In the genomic region with DNA sequence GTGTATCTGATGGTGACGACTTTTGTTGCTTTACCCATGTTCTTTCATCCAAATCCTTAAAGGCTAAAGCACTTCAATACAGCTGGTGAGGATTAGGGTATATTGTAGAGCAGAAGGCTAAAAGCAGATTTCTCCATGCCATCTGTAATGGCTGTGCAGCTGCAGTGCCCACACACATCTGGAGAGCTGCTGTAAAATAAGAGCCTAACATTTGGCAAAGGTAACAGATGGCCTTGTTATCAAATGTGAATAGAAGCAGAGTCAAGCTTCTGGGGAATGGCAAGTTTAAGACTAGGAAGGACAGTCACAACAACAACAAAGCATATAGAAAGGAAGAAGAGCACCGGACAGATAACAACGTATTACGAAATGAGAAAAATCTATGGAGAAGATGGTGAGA, we compare ENCODE assay signal across 18 cellular contexts.
A peak's percentile ranks its signal among the peaks of the same experiment; 100 is the strongest.
DNase-seq lines count a peak whose midpoint lies in the region; ATAC-seq and TF ChIP-seq lines count a peak whose summit lies in the region.
"Had no signal": no experiment of that assay in that cellular context is flagged by ENCODE, and none has a peak within 500 bp of the region (broad histone marks: within the 10 kb centered on the region; RNA-seq: fewer than 3 reads in every experiment).

No MANE protein-coding gene starts in this region.

- H3K9me3 ChIP-seq in BE2C (no peaks in the 10 kb centered on the region), SU-DHL-6 (ENCODE audit: insufficient read depth, low read length) (no peaks in the 10 kb centered on the region), right lobe of liver (no peaks in the 10 kb centered on the region)
- H3K9me3 ChIP-seq: BLaER1 treated with 17β-estradiol and CSF1 and Interleukin-3, amounts not matched to agents 10 nM and 100 nM; HAP-1 had no signal

- no peaks in the 10 kb centered on the region for H3K36me3 Mint-ChIP-seq in MCF 10A (ENCODE audit: insufficient read depth, unreplicated experiment)
- H3K36me3 Mint-ChIP-seq: CD4-positive, CD25-positive, alpha-beta regulatory T cell; IgD-negative memory B cell had no signal

- CTCF ChIA-PET in MCF 10A (lab: Yijun Ruan, JAX), result interaction anchor here (0.6 kb wide), 1 partner anchor 12 kb away, joined by 3 read pairs; no protein-coding TSS in a partner anchor

- no peaks in the 10 kb centered on the region for H3K27me3 Mint-ChIP-seq in MCF 10A (ENCODE audit: insufficient read depth, unreplicated experiment)
- H3K27me3 Mint-ChIP-seq: IgD-negative memory B cell had no signal

- no peak overlapping the region for H3K27ac Mint-ChIP-seq in MCF 10A (ENCODE audit: low read depth, unreplicated experiment)
- H3K27ac Mint-ChIP-seq: CD4-positive, CD25-positive, alpha-beta regulatory T cell; HFFc6; IgD-negative memory B cell had no signal

- POLR2A ChIA-PET in MCF 10A (lab: Yijun Ruan, JAX), result interaction anchor here (0.6 to 1.7 kb wide), 2 partner anchors 14 to 32 kb away, joined by 3 read pairs; no protein-coding TSS in a partner anchor

- H3K4me2 ChIP-seq in SU-DHL-6 (ENCODE audit: low read depth, low read length, poor library complexity, severe bottlenecking), result no peak overlapping the region
- H3K4me2 ChIP-seq: BLaER1 treated with 17β-estradiol and CSF1 and Interleukin-3, amounts not matched to agents 10 nM and 100 nM had no signal

- peaks cover 7% of the 10 kb centered on the region; the same call in 1 of the 2 replicates for H3K4me1 ChIP-seq in BE2C
- H3K4me1 ChIP-seq in right lobe of liver, result no peaks in the 10 kb centered on the region
- H3K4me1 ChIP-seq: BLaER1 treated with 17β-estradiol and CSF1 and Interleukin-3, amounts not matched to agents 10 nM and 100 nM; HAP-1 had no signal

- peak overlapping the region; percentile 37 for H2AFZ ChIP-seq in SU-DHL-6 (ENCODE audit: low read depth, low read length, severe bottlenecking)

- TF ChIP-seq CTCF in BE2C (IDR thresholded peaks at IDR 0.05; ENCODE audit: low read depth, low read length), result no peak
- no peak for TF ChIP-seq CTCF in HFF-Myc (IDR thresholded peaks at IDR 0.05; ENCODE audit: low read depth, low read length, missing control alignments)
- TF ChIP-seq CTCF in SU-DHL-6 (IDR thresholded peaks at IDR 0.05; ENCODE audit: insufficient read depth, low read length, poor library complexity, severe bottlenecking), result no peak
- no peak for TF ChIP-seq CTCF in right lobe of liver (IDR thresholded peaks at IDR 0.05)
- no peak for TF ChIP-seq CTCF in MCF 10A (IDR thresholded peaks at IDR 0.05; ENCODE audit: unreplicated experiment)

- H3K27ac ChIP-seq in SU-DHL-6 (ENCODE audit: low read depth, low read length) (no peak overlapping the region), right lobe of liver (no peak overlapping the region)
- H3K27ac ChIP-seq: 22Rv1; BLaER1 treated with 17β-estradiol and CSF1 and Interleukin-3, amounts not matched to agents 10 nM and 100 nM had no signal

- no peaks in the 10 kb centered on the region for H3K36me3 ChIP-seq in BE2C
- no peaks in the 10 kb centered on the region for H3K36me3 ChIP-seq in SU-DHL-6 (ENCODE audit: low read length)
- H3K36me3 ChIP-seq in right lobe of liver, result no peaks in the 10 kb centered on the region
- H3K36me3 ChIP-seq: BLaER1 treated with 17β-estradiol and CSF1 and Interleukin-3, amounts not matched to agents 10 nM and 100 nM; HAP-1 had no signal

- H3F3A ChIP-seq in SU-DHL-6 (ENCODE audit: insufficient read depth), result no peaks in the 10 kb centered on the region

- H4K20me1 ChIP-seq in SU-DHL-6 (ENCODE audit: low read depth, low read length), result no peaks in the 10 kb centered on the region
- H4K20me1 ChIP-seq: BLaER1 treated with 17β-estradiol and CSF1 and Interleukin-3, amounts not matched to agents 10 nM and 100 nM had no signal

- H3K4me1 Mint-ChIP-seq in MCF 10A (ENCODE audit: insufficient read depth, unreplicated experiment), result no peaks in the 10 kb centered on the region
- H3K4me1 Mint-ChIP-seq: CD4-positive, CD25-positive, alpha-beta regulatory T cell; IgD-negative memory B cell had no signal

- no peak overlapping the region for H3K4me3 ChIP-seq in BE2C (ENCODE audit: low read depth, low read length)
- H3K4me3 ChIP-seq in HFF-Myc (replicated peaks; ENCODE audit: low read depth, low read length), result no peak overlapping the region
- no peak overlapping the region for H3K4me3 ChIP-seq in SU-DHL-6 (ENCODE audit: insufficient read depth, low read length, poor library complexity, severe bottlenecking)
- H3K4me3 ChIP-seq in right lobe of liver, result no peak overlapping the region
- H3K4me3 ChIP-seq: BLaER1 treated with 17β-estradiol and CSF1 and Interleukin-3, amounts not matched to agents 10 nM and 100 nM; HAP-1 had no signal

- H3K9me3 Mint-ChIP-seq in MCF 10A (ENCODE audit: unreplicated experiment), result peaks cover 7% of the 10 kb centered on the region

- no peaks in the 10 kb centered on the region for H3K79me2 ChIP-seq in SU-DHL-6 (ENCODE audit: insufficient read depth, low read length)

- ATAC-seq in right lobe of liver, result no peak

- no peaks in the 10 kb centered on the region for H3K9me2 ChIP-seq in SU-DHL-6 (replicated peaks; ENCODE audit: insufficient read depth, low read length)

- TF ChIP-seq POLR2A in right lobe of liver (IDR thresholded peaks at IDR 0.05), result no peak

- intact Hi-C loops in right lobe of liver (cut with DNase I), result no loop called here
- intact Hi-C loops in MCF 10A (cut with micrococcal nuclease), result no loop called here

- BruUV-seq in MCF 10A (replicated peaks; lab: Mats Ljungman, UMichigan), result no TSS peak

- no peak overlapping the region for H3K9ac ChIP-seq in SU-DHL-6 (ENCODE audit: low read length)
- H3K9ac ChIP-seq: BLaER1 treated with 17β-estradiol and CSF1 and Interleukin-3, amounts not matched to agents 10 nM and 100 nM had no signal

- H3K27me3 ChIP-seq in BE2C (no peaks in the 10 kb centered on the region), SU-DHL-6 (ENCODE audit: low read length) (no peaks in the 10 kb centered on the region), right lobe of liver (no peaks in the 10 kb centered on the region)
- H3K27me3 ChIP-seq: BLaER1 treated with 17β-estradiol and CSF1 and Interleukin-3, amounts not matched to agents 10 nM and 100 nM had no signal

- no peak overlapping the region for H3K4me3 Mint-ChIP-seq in MCF 10A (ENCODE audit: unreplicated experiment)
- H3K4me3 Mint-ChIP-seq: CD4-positive, CD25-positive, alpha-beta regulatory T cell; HFFc6; IgD-negative memory B cell had no signal

- WGBS in right lobe of liver (ENCODE audit: insufficient coverage, low coverage, low lambda C conversion rate, missing lambda C conversion rate), result 83% methylated on average over 4 of the region's 4 CpGs

- DNase-seq in BE2C (peak; percentile 9), HFF-Myc (ENCODE audit: extremely low read depth, low read depth) (peak; percentile 25), NCI-H82 (lab: John Stamatoyannopoulos, UW) (peak; percentile 72), GM03348 (ENCODE audit: low spot score) (no peak), right lobe of liver (no peak), MCF 10A (ENCODE audit: unreplicated experiment) (no peak), superior temporal gyrus (ENCODE audit: extremely low spot score) (no peak)
- DNase-seq: AML-193; Calu3; CD4-positive, CD25-positive, alpha-beta regulatory T cell; DND-41; GDM1; HFFc6 had no signal

Comparison
In these comparisons a context has a peak if more than half of its experiments do, and no peak if none do; other contexts are left out.
1. DNase-seq: peak in BE2C (single experiment), HFF-Myc (single experiment) and NCI-H82 (single experiment); none in GM03348 (single experiment), right lobe of liver (0 of 3), MCF 10A (single experiment) and superior temporal gyrus (single experiment).